1 cellular context compared by ENCODE assay signal in the genomic region with DNA sequence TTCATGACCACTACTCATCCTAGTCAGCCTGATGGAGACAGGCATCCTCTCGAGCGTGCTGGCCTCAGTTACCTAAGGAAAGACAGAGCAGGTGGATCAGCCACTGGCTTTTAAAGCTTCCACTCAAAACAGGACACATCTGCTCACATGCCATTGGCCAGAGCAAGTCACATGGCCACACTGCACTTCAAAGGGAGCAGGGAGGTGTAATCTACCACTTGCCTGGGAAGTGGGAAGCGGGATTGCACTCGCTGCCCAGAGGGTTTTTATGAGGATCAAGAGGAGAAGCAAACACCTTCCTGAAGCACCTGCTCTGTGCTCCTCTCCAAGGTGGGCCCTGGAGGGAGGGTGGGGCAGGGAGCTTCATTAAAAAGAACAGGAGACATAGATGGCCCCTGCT.
TF ChIP-seq lines count a peak whose summit lies in the region.

No MANE protein-coding gene starts in this region.

TF ChIP-seq in WTC11, 78 proteins besides CTCF, POLR2A, EP300 and RAD21 (continued from another document):
- TF ChIP-seq, protein P1, sequence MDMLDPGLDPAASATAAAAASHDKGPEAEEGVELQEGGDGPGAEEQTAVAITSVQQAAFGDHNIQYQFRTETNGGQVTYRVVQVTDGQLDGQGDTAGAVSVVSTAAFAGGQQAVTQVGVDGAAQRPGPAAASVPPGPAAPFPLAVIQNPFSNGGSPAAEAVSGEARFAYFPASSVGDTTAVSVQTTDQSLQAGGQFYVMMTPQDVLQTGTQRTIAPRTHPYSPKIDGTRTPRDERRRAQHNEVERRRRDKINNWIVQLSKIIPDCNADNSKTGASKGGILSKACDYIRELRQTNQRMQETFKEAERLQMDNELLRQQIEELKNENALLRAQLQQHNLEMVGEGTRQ (CRISPR knock-in tag; IDR thresholded peaks at IDR 0.05), result peak; percentile 80
- TF ChIP-seq, protein P2, sequence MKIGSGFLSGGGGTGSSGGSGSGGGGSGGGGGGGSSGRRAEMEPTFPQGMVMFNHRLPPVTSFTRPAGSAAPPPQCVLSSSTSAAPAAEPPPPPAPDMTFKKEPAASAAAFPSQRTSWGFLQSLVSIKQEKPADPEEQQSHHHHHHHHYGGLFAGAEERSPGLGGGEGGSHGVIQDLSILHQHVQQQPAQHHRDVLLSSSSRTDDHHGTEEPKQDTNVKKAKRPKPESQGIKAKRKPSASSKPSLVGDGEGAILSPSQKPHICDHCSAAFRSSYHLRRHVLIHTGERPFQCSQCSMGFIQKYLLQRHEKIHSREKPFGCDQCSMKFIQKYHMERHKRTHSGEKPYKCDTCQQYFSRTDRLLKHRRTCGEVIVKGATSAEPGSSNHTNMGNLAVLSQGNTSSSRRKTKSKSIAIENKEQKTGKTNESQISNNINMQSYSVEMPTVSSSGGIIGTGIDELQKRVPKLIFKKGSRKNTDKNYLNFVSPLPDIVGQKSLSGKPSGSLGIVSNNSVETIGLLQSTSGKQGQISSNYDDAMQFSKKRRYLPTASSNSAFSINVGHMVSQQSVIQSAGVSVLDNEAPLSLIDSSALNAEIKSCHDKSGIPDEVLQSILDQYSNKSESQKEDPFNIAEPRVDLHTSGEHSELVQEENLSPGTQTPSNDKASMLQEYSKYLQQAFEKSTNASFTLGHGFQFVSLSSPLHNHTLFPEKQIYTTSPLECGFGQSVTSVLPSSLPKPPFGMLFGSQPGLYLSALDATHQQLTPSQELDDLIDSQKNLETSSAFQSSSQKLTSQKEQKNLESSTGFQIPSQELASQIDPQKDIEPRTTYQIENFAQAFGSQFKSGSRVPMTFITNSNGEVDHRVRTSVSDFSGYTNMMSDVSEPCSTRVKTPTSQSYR (CRISPR knock-in tag; IDR thresholded peaks at IDR 0.05), result no peak
